In the genomic region with DNA sequence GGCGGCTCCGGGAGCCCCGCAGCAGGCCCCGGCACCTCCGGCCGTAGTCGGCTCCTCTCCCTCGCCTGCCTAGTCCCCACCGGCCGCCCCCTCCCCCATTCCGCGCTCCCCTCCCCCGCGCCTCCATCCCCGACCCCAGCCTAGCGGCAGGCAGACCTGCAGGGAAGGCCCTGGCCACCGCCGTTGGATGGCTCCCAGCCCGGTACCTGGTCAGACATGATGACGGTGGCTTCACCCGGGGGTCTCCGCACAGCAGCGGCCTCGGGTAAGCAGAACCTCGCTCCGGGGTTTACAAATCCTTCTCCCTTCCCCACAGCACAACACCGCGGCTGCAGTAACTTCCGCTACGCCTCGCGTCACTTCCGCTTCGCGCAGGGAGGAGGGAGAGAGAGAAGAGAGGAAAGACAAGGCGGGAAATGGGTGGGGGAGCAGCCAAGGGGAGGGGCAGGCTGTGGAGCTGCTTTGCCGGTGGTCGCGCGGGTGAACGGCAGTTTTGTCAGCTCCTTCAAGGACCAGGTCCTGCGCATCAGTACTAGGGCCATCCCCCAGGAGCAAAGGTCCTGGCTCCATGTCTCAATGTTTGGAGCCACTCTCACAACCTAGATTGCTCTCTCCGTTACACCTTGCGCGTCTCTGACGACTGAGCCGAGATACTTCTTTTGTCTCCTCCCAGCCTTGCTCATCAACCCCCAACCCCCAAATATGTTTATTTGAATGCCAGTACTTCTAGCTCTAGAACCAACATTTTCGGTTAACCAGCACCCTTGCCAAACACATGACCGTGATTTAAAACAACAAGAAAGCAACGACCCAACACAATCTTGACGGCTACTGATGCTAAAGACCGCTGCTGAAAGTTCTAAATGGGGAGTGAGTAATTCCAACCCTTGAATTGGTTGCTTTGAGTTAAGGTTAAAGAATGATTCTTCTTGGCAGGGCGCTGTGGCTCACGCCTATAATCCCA, we compare ENCODE assay signal across 8 cellular contexts. TPM values are rescaled to one million over a fixed set of nuclear protein-coding genes. Genes with fewer than 3 reads are reported as not detected.
DNase-seq lines count a peak whose midpoint lies in the region; TF ChIP-seq lines count a peak whose summit lies in the region.

TSS of gene SUMO1 (minus strand) at position 364 of the 964 bp plus-strand sequence. CDS start at position 218, 146 bp downstream.

- peaks cover 6% of the 10 kb centered on the region for H3K27me3 Mint-ChIP-seq in neural progenitor cell (ENCODE audit: insufficient read depth, low read depth)

- peak within 1 kb of the TSS; percentile 97 for H3K27ac Mint-ChIP-seq in neural progenitor cell

- peaks cover 8% of the 10 kb centered on the region for H3K4me1 ChIP-seq in neural progenitor cell

- peak within 1 kb of the TSS; percentile 84 for H3K4me3 ChIP-seq in neural progenitor cell

- DNase-seq in GF-D8 (lab: John Stamatoyannopoulos, UW): peak; percentile 69
- DNase-seq in HEK293T (ENCODE audit: extremely low spot score): peak; percentile 91
- peak; percentile 85 for DNase-seq in MV-4-11 (lab: John Stamatoyannopoulos, UW)
- DNase-seq in SK-MEL-5 (ENCODE audit: low read depth, low spot score): peak; percentile 90
- peak; percentile 94 for DNase-seq in activated naive CD4-positive, alpha-beta T cell treated with Interleukin-2 at 50 U/mL for 16 hours
- peak; percentile 88 for DNase-seq in foreskin melanocyte
- DNase-seq in neural progenitor cell (ENCODE audit: low spot score): peak; percentile 95
- DNase-seq in stromal cell of bone marrow (ENCODE audit: low read depth): peak; percentile 82

- peak within 1 kb of the TSS; percentile 99 for H3K4me3 Mint-ChIP-seq in neural progenitor cell

- in situ Hi-C loops in SK-MEL-5 (cut with HindIII; ENCODE audit: low pct_unique_long_range_greater_than_20kb, low sequenced_read_pairs): no loop called here

- no peaks in the 10 kb centered on the region for H3K36me3 ChIP-seq in neural progenitor cell

- H4K20me1 ChIP-seq in neural progenitor cell (ENCODE audit: low read depth): peaks cover 45% of the 10 kb centered on the region

- POLR2A ChIA-PET in HEK293T (lab: Yijun Ruan, JAX): interaction anchor here (0.6 to 2.2 kb wide), 17 partner anchors 9 to 384 kb away, joined by 3 to 28 read pairs (median 3); partner anchors contain the start of gene NOP58

- peaks cover 4% of the 10 kb centered on the region for H3K36me3 Mint-ChIP-seq in neural progenitor cell

- peak within 1 kb of the TSS; percentile 87 for H3K9ac ChIP-seq in neural progenitor cell

- peak within 1 kb of the TSS; percentile 84 for H2AFZ ChIP-seq in neural progenitor cell (replicated peaks)

- CTCF ChIA-PET in HEK293T (lab: Yijun Ruan, JAX): no interaction called here

- peaks cover 49% of the 10 kb centered on the region for H3K79me2 ChIP-seq in neural progenitor cell (ENCODE audit: low read depth)

- H3K4me2 ChIP-seq in neural progenitor cell: peak within 1 kb of the TSS; percentile 93

- H3F3A ChIP-seq in neural progenitor cell (ENCODE audit: low read depth): peaks cover 26% of the 10 kb centered on the region

- peak within 1 kb of the TSS; percentile 94 for H3K27ac ChIP-seq in neural progenitor cell

- TF ChIP-seq CTCF in neural progenitor cell (IDR thresholded peaks at IDR 0.05): no peak

- H3K9me3 ChIP-seq in neural progenitor cell (ENCODE audit: low read depth): no peaks in the 10 kb centered on the region

- peaks cover 6% of the 10 kb centered on the region for H3K9me3 Mint-ChIP-seq in neural progenitor cell

- H3K27me3 ChIP-seq in neural progenitor cell: no peaks in the 10 kb centered on the region

- peaks cover 15% of the 10 kb centered on the region for H3K4me1 Mint-ChIP-seq in neural progenitor cell

TF ChIP-seq in HEK293T, 16 proteins besides CTCF, POLR2A, EP300 and RAD21:
- peak; percentile 79 for TF ChIP-seq L3MBTL2 (conservative IDR thresholded peaks at IDR 0.05)
- TF ChIP-seq BHLHE40 (IDR thresholded peaks at IDR 0.05; ENCODE audit: borderline replicate concordance): no peak
- TF ChIP-seq ELF4 (IDR thresholded peaks at IDR 0.05): 0 out of 2 replicates have a peak, but pooled peaks have one; percentile 31
- TF ChIP-seq SP1 (IDR thresholded peaks at IDR 0.05): no peak
- TF ChIP-seq SUZ12 (IDR thresholded peaks at IDR 0.05): no peak
- no peak for TF ChIP-seq ZNF384 (IDR thresholded peaks at IDR 0.05)
- TF ChIP-seq FOXK2 (IDR thresholded peaks at IDR 0.05): no peak
- TF ChIP-seq PKNOX1 (IDR thresholded peaks at IDR 0.05): no peak
- no peak for TF ChIP-seq ARNT (IDR thresholded peaks at IDR 0.05)
- no peak for TF ChIP-seq HDGF (IDR thresholded peaks at IDR 0.05; ENCODE audit: borderline replicate concordance)
- no peak for TF ChIP-seq CTBP1 (IDR thresholded peaks at IDR 0.05; ENCODE audit: borderline replicate concordance)
- no peak for TF ChIP-seq TARDBP (IDR thresholded peaks at IDR 0.05)
- no peak for TF ChIP-seq NFRKB (IDR thresholded peaks at IDR 0.05)
- TF ChIP-seq LEF1 (IDR thresholded peaks at IDR 0.05; ENCODE audit: borderline replicate concordance): no peak
- TF ChIP-seq FOXA1 (IDR thresholded peaks at IDR 0.05): no peak
- no peak for TF ChIP-seq FOXM1 (IDR thresholded peaks at IDR 0.05; ENCODE audit: borderline replicate concordance)

RNA-seq across cellular contexts. Expression of gene SUMO1, which starts in this region (rescaled TPM):
- 133 and 145 TPM in 2 replicates for total RNA-seq in SK-MEL-5 (2014; rRNA removed; shearing (Covaris generic))
- polyA plus RNA-seq in SK-MEL-5 (2015; cell fraction: cytosol; rRNA removed): 81.0 and 91.4 TPM in 2 replicates
- 19.9 and 25.6 TPM in 2 replicates for polyA plus RNA-seq in SK-MEL-5 (2015; cell fraction: nucleus; rRNA removed)
- total RNA-seq in neural progenitor cell (ENCODE audit: low replicate concordance): 217 and 409 TPM in 2 replicates

Comparison
In these comparisons a context has a peak if more than half of its experiments do, and no peak if none do; other contexts are left out.
1. Peak in every context shown above with its lines: DNase-seq, H3K4me3 ChIP-seq and H3K27ac ChIP-seq.